In genomic region chr17:2084766-2085647, GRCh38 we compare ENCODE assay signal across 9 cellular contexts. TPM values are rescaled to one million over a fixed set of nuclear protein-coding genes. Genes with fewer than 3 reads are reported as not detected.
DNase-seq lines count a peak whose midpoint lies in the region; ATAC-seq and TF ChIP-seq lines count a peak whose summit lies in the region.
"Had no signal": no experiment of that assay in that cellular context is flagged by ENCODE, and none has a peak within 500 bp of the region (broad histone marks: within the 10 kb centered on the region; RNA-seq: fewer than 3 reads in every experiment).

No MANE protein-coding gene starts in this region.

- TF ChIP-seq CTCF in psoas muscle (IDR thresholded peaks at IDR 0.05) = no peak

- ATAC-seq in SK-N-SH treated with all-trans-retinoic acid at 6 μM for 48 hours (peak; percentile 67), psoas muscle (peak; percentile 33 to 57 (median 40))

- H3K4me3 ChIP-seq in psoas muscle = no peak overlapping the region

- H3K4me1 ChIP-seq in psoas muscle = peaks cover 59% of the 10 kb centered on the region

- intact Hi-C loops in psoas muscle (cut with DNase I) = loop anchor here in 1 of 2 donors (5.0 kb wide), 1 partner anchor 87 kb away; no protein-coding TSS in a partner anchor

- peak overlapping the region; percentile 77 for H3K27ac ChIP-seq in psoas muscle

- H3K27me3 ChIP-seq in psoas muscle (ENCODE audit: insufficient read depth in 3 of 3, low read length in 2 of 3) = no peaks in the 10 kb centered on the region

- peaks cover 0 to 20% of the 10 kb centered on the region in 2 donors for H3K36me3 ChIP-seq in psoas muscle (ENCODE audit: insufficient read depth in 1 of 2, low read depth in 1 of 2)

- no peaks in the 10 kb centered on the region for H3K9me3 ChIP-seq in psoas muscle

- WGBS in psoas muscle, 3 donors = 46 to 48% (median 48%) methylated on average over 13 of the region's 13 CpGs

- DNase-seq in EH (ENCODE audit: low read depth) = peak; percentile 94
- peak; percentile 49 for DNase-seq in foreskin melanocyte
- DNase-seq in psoas muscle = peak; percentile 68 to 85
- no peak for DNase-seq in hypothalamus (lab: John Stamatoyannopoulos, UW)
- no peak for DNase-seq in RKO (ENCODE audit: low spot score)
- DNase-seq in NAMALWA (ENCODE audit: low spot score) = no peak
- DNase-seq in NCI-H1930 (lab: John Stamatoyannopoulos, UW) = no peak
- DNase-seq: NCI-H1092 treated with DMSO at 0.1 percent for 48 hours had no signal

TF ChIP-seq in SK-N-SH treated with all-trans-retinoic acid at 6 μM for 48 hours, 23 proteins besides CTCF, POLR2A, EP300 and RAD21:
- TF ChIP-seq, protein P1, sequence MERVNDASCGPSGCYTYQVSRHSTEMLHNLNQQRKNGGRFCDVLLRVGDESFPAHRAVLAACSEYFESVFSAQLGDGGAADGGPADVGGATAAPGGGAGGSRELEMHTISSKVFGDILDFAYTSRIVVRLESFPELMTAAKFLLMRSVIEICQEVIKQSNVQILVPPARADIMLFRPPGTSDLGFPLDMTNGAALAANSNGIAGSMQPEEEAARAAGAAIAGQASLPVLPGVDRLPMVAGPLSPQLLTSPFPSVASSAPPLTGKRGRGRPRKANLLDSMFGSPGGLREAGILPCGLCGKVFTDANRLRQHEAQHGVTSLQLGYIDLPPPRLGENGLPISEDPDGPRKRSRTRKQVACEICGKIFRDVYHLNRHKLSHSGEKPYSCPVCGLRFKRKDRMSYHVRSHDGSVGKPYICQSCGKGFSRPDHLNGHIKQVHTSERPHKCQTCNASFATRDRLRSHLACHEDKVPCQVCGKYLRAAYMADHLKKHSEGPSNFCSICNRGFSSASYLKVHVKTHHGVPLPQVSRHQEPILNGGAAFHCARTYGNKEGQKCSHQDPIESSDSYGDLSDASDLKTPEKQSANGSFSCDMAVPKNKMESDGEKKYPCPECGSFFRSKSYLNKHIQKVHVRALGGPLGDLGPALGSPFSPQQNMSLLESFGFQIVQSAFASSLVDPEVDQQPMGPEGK (CRISPR knock-in tag; IDR thresholded peaks at IDR 0.05; ENCODE audit: borderline replicate concordance) = no peak
- no peak for TF ChIP-seq CSDC2 (CRISPR knock-in tag; IDR thresholded peaks at IDR 0.05)
- peak; percentile 48; the same call in 1 of the 2 replicates for TF ChIP-seq BACH2 (CRISPR knock-in tag; IDR thresholded peaks at IDR 0.05; ENCODE audit: borderline replicate concordance)
- TF ChIP-seq OSR1 (CRISPR knock-in tag; IDR thresholded peaks at IDR 0.05) = no peak
- TF ChIP-seq ESRRG (CRISPR knock-in tag; IDR thresholded peaks at IDR 0.05) = peak; percentile 93; the same call in 1 of the 2 replicates
- no peak for TF ChIP-seq CSRNP3 (CRISPR knock-in tag; IDR thresholded peaks at IDR 0.05)
- TF ChIP-seq, protein P2, sequence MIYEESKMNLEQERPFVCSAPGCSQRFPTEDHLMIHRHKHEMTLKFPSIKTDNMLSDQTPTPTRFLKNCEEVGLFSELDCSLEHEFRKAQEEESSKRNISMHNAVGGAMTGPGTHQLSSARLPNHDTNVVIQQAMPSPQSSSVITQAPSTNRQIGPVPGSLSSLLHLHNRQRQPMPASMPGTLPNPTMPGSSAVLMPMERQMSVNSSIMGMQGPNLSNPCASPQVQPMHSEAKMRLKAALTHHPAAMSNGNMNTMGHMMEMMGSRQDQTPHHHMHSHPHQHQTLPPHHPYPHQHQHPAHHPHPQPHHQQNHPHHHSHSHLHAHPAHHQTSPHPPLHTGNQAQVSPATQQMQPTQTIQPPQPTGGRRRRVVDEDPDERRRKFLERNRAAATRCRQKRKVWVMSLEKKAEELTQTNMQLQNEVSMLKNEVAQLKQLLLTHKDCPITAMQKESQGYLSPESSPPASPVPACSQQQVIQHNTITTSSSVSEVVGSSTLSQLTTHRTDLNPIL (CRISPR knock-in tag; IDR thresholded peaks at IDR 0.05; ENCODE audit: low read depth) = no peak
- TF ChIP-seq, protein P3, sequence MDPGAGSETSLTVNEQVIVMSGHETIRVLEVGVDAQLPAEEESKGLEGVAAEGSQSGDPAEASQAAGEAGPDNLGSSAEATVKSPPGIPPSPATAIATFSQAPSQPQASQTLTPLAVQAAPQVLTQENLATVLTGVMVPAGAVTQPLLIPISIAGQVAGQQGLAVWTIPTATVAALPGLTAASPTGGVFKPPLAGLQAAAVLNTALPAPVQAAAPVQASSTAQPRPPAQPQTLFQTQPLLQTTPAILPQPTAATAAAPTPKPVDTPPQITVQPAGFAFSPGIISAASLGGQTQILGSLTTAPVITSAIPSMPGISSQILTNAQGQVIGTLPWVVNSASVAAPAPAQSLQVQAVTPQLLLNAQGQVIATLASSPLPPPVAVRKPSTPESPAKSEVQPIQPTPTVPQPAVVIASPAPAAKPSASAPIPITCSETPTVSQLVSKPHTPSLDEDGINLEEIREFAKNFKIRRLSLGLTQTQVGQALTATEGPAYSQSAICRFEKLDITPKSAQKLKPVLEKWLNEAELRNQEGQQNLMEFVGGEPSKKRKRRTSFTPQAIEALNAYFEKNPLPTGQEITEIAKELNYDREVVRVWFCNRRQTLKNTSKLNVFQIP (CRISPR knock-in tag; IDR thresholded peaks at IDR 0.05; ENCODE audit: borderline replicate concordance, low read depth) = no peak
- no peak for TF ChIP-seq ZFP30 (CRISPR knock-in tag; IDR thresholded peaks at IDR 0.05)
- peak; percentile 5; the same call in 1 of the 2 replicates for TF ChIP-seq SNAI2 (CRISPR knock-in tag; IDR thresholded peaks at IDR 0.05)
- TF ChIP-seq ZNF8 (CRISPR knock-in tag; IDR thresholded peaks at IDR 0.05) = no peak
- TF ChIP-seq, protein P4, sequence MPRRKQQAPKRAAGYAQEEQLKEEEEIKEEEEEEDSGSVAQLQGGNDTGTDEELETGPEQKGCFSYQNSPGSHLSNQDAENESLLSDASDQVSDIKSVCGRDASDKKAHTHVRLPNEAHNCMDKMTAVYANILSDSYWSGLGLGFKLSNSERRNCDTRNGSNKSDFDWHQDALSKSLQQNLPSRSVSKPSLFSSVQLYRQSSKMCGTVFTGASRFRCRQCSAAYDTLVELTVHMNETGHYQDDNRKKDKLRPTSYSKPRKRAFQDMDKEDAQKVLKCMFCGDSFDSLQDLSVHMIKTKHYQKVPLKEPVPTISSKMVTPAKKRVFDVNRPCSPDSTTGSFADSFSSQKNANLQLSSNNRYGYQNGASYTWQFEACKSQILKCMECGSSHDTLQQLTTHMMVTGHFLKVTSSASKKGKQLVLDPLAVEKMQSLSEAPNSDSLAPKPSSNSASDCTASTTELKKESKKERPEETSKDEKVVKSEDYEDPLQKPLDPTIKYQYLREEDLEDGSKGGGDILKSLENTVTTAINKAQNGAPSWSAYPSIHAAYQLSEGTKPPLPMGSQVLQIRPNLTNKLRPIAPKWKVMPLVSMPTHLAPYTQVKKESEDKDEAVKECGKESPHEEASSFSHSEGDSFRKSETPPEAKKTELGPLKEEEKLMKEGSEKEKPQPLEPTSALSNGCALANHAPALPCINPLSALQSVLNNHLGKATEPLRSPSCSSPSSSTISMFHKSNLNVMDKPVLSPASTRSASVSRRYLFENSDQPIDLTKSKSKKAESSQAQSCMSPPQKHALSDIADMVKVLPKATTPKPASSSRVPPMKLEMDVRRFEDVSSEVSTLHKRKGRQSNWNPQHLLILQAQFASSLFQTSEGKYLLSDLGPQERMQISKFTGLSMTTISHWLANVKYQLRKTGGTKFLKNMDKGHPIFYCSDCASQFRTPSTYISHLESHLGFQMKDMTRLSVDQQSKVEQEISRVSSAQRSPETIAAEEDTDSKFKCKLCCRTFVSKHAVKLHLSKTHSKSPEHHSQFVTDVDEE (CRISPR knock-in tag; IDR thresholded peaks at IDR 0.05) = peak; percentile 80
- peak; percentile 42 for TF ChIP-seq TCF4 (CRISPR knock-in tag; IDR thresholded peaks at IDR 0.05; ENCODE audit: borderline replicate concordance)
- TF ChIP-seq GLIS3 (CRISPR knock-in tag; IDR thresholded peaks at IDR 0.05) = no peak
- TF ChIP-seq ZC3H10 (CRISPR knock-in tag; IDR thresholded peaks at IDR 0.05) = no peak
- no peak for TF ChIP-seq TOX (CRISPR knock-in tag; IDR thresholded peaks at IDR 0.05; ENCODE audit: borderline replicate concordance)
- TF ChIP-seq ISL1 (CRISPR knock-in tag; IDR thresholded peaks at IDR 0.05) = no peak
- TF ChIP-seq ZFP3 (CRISPR knock-in tag; IDR thresholded peaks at IDR 0.05) = no peak
- 0 out of 2 replicates have a peak, but pooled peaks have one; percentile 9 for TF ChIP-seq PPARA (CRISPR knock-in tag; IDR thresholded peaks at IDR 0.05; ENCODE audit: borderline replicate concordance)
- peak; percentile 6; the same call in 1 of the 2 replicates for TF ChIP-seq RARB (CRISPR knock-in tag; IDR thresholded peaks at IDR 0.05)
- TF ChIP-seq ZNF565 (CRISPR knock-in tag; conservative IDR thresholded peaks at IDR 0.05; ENCODE audit: low read depth) = 0 out of 2 replicates have a peak, but pooled peaks have one; percentile 9
- peak; percentile 68 for TF ChIP-seq ARNTL (CRISPR knock-in tag; IDR thresholded peaks at IDR 0.05; ENCODE audit: borderline replicate concordance, low read depth)
- peak; percentile 89 for TF ChIP-seq ZNF70 (CRISPR knock-in tag; IDR thresholded peaks at IDR 0.05)
TF ChIP-seq in SK-N-SH treated with all-trans-retinoic acid at 6 μM for 48 hours: peak in this region for 10.

RNA-seq across cellular contexts. Expression of gene HIC1, which starts 30.1 kb away (rescaled TPM):
- 10 to 100 TPM in 1 of 4 donors, 1 to 10 TPM in 3; 4.3 to 12.6 (median 9.4) TPM for total RNA-seq in psoas muscle
- 1 to 10 TPM; 2.0 to 3.5 (median 2.1) TPM for polyA plus RNA-seq in psoas muscle

RNA-seq across cellular contexts. Expression of gene OVCA2, which starts 43.2 kb away (rescaled TPM):
- total RNA-seq in psoas muscle = 10 to 100 TPM; 10.1 to 23.0 (median 15.2) TPM
- polyA plus RNA-seq in psoas muscle = 10 to 100 TPM; 29.2 to 66.1 (median 33.4) TPM

RNA-seq across cellular contexts. Expression of gene DPH1, which starts 55.1 kb away (rescaled TPM):
- 10 to 100 TPM; 36.9 to 73.4 (median 45.5) TPM for total RNA-seq in psoas muscle
- polyA plus RNA-seq in psoas muscle = 10 to 100 TPM; 13.5 to 51.9 (median 39.2) TPM

RNA-seq across cellular contexts. Expression of gene RTN4RL1, which starts 59.9 kb away (rescaled TPM):
- total RNA-seq in psoas muscle = 1 to 10 TPM in 2 of 4 donors, under 1 TPM in 2; 0.65 to 1.7 (median 1.2) TPM
- polyA plus RNA-seq in psoas muscle = 1 to 10 TPM in 1 of 3 donors, under 1 TPM in 2; 0.44 to 1.8 (median 0.70) TPM

Comparison
In these comparisons a context has a peak if more than half of its experiments do, and no peak if none do; other contexts are left out.
1. DNase-seq: peak in EH (single experiment), foreskin melanocyte (single experiment) and psoas muscle (2 of 2); none in hypothalamus (0 of 51), RKO (single experiment), NAMALWA (single experiment) and NCI-H1930 (0 of 2).